8 cellular contexts compared by ENCODE assay signal in genomic region chr14:103056322-103057027, GRCh38. TPM values are rescaled to one million over a fixed set of nuclear protein-coding genes. Genes with fewer than 3 reads are reported as not detected.
DNase-seq lines count a peak whose midpoint lies in the region; ATAC-seq and TF ChIP-seq lines count a peak whose summit lies in the region.

No MANE protein-coding gene starts in this region.

- peak overlapping the region; percentile 72 for H2AFZ ChIP-seq in ACC112 (ENCODE audit: low read length, unreplicated experiment)

- DNase-seq in NCI-H526 treated with DMSO at 0.1 percent for 48 hours (lab: John Stamatoyannopoulos, UW) = peak; percentile 21
- peak; percentile 69 to 83 for DNase-seq in left lung
- DNase-seq in thoracic aorta (ENCODE audit: low spot score) = no peak
- no peak for DNase-seq in NOMO-1 treated with dmso at 0.1 percent for 144 hours (lab: John Stamatoyannopoulos, UW; ENCODE audit: unreplicated experiment)

- H3K4me1 ChIP-seq in ACC112 (ENCODE audit: control insufficient read depth, insufficient read depth, low read length, unreplicated experiment) = peaks cover 18% of the 10 kb centered on the region
- H3K4me1 ChIP-seq in left lung = peaks cover 4 to 37% of the 10 kb centered on the region in 2 donors
- peaks cover 24 to 50% of the 10 kb centered on the region in 2 donors for H3K4me1 ChIP-seq in thoracic aorta (ENCODE audit: control insufficient read depth in 1 of 2, low read depth in 2 of 2)

- no peaks in the 10 kb centered on the region for H3K27me3 ChIP-seq in ACC112 (ENCODE audit: insufficient read depth, low read length)
- peaks cover 0 to 55% of the 10 kb centered on the region in 2 donors for H3K27me3 ChIP-seq in left lung
- no peaks in the 10 kb centered on the region for H3K27me3 ChIP-seq in thoracic aorta (replicated peaks; ENCODE audit: insufficient read depth)

- H3K27ac ChIP-seq in ACC112 (ENCODE audit: low read depth, low read length) (peak overlapping the region; percentile 54), cingulate gyrus (ENCODE audit: low read depth, low read length) (peak overlapping the region; percentile 60), left lung (peak overlapping the region; percentile 86), thoracic aorta (peak overlapping the region; percentile 79 to 83)

- H3K4me3 ChIP-seq in ACC112 (ENCODE audit: low read depth, low read length) (peak overlapping the region; percentile 100), left lung (peak overlapping the region; percentile 88 to 93), thoracic aorta (peak overlapping the region; percentile 91)

- H3K9me3 ChIP-seq in left lung (no peaks in the 10 kb centered on the region), thoracic aorta (no peaks in the 10 kb centered on the region)

- ATAC-seq in GM19351 (IDR thresholded peaks at IDR 0.05; ENCODE audit: unreplicated experiment) (peak; percentile 1), left lung (peak; percentile 18), thoracic aorta (ENCODE audit: insufficient number of reproducible peaks, low FRiP score, low read depth) (no peak), HG03175 (IDR thresholded peaks at IDR 0.05; ENCODE audit: unreplicated experiment) (no peak)

- no peak for TF ChIP-seq CTCF in left lung (IDR thresholded peaks at IDR 0.05)
- no peak for TF ChIP-seq CTCF in thoracic aorta (IDR thresholded peaks at IDR 0.05)

- intact Hi-C loops in left lung (cut with DNase I) = no loop called here

- H3K79me2 ChIP-seq in ACC112 (ENCODE audit: control insufficient read depth, insufficient read depth, low read length, unreplicated experiment) = peaks cover 68% of the 10 kb centered on the region

- no peaks in the 10 kb centered on the region for H3K36me3 ChIP-seq in ACC112 (ENCODE audit: insufficient read depth, low read length)
- no peaks in the 10 kb centered on the region for H3K36me3 ChIP-seq in left lung
- H3K36me3 ChIP-seq in thoracic aorta = no peaks in the 10 kb centered on the region

RNA-seq across cellular contexts. Expression of gene CDC42BPB, which starts 0.9 kb away (rescaled TPM):
- 10 to 100 TPM; 79.8 to 79.9 TPM for total RNA-seq in left lung
- total RNA-seq in thoracic aorta = 100 to 1,000 TPM; 121 to 133 TPM

RNA-seq across cellular contexts. Expression of gene LBHD2, which starts 27.5 kb away (rescaled TPM):
- total RNA-seq in left lung = not detected
- total RNA-seq in thoracic aorta = not detected

RNA-seq across cellular contexts. Expression of gene EXOC3L4, which starts 38.0 kb away (rescaled TPM):
- 1 to 10 TPM; 3.0 to 4.0 TPM for total RNA-seq in left lung
- not detected for total RNA-seq in thoracic aorta

Comparison
In these comparisons a context has a peak if more than half of its experiments do, and no peak if none do; other contexts are left out.
1. ATAC-seq: peak in GM19351 (single experiment) and left lung (single experiment); none in thoracic aorta (single experiment) and HG03175 (single experiment).
2. DNase-seq: peak in NCI-H526 treated with DMSO at 0.1 percent for 48 hours (single experiment) and left lung (2 of 2); none in thoracic aorta (single experiment) and NOMO-1 treated with dmso at 0.1 percent for 144 hours (single experiment).
3. RNA of gene EXOC3L4, which starts 38.0 kb away (total RNA-seq): 3.0 to 4.0 TPM in left lung; not detected in thoracic aorta; every median in the first group is over 4 times any median in the second.
4. Peak in every context shown above with its lines, with median percentiles within 50 percentile points of each other: H3K27ac ChIP-seq and H3K4me3 ChIP-seq.